27 cellular contexts compared by ENCODE assay signal in genomic region chr9:118533850-118534249, GRCh38.
"Had no signal": no experiment of that assay in that cellular context is flagged by ENCODE, and none has a peak within 500 bp of the region (broad histone marks: within the 10 kb centered on the region; RNA-seq: fewer than 3 reads in every experiment).

No MANE protein-coding gene starts in this region.

- H3K27me3 Mint-ChIP-seq: memory B cell; naive B cell; stimulated activated memory B cell treated with anti-CD40 and anti-IgM and Interleukin-4, amounts not matched to agents 10 μg/mL and 1 μg/mL and 100 μg/mL, for 72 hours; stimulated activated naive CD8-positive, alpha-beta T cell treated with anti-CD3 and anti-CD28 coated beads, Interleukin-15, Interleukin-2, amounts not matched to agents 100 ng/mL and 50 ng/mL, for 24 hours had no signal

- H3K9me3 ChIP-seq: colonic mucosa, esophagus muscularis mucosa, gastrocnemius medialis, prostate gland, right lobe of liver, spleen, tibial artery, upper lobe of left lung, uterus had no signal

- H3K9ac ChIP-seq: parathyroid adenoma had no signal

- H3K27ac Mint-ChIP-seq: immature natural killer cell; memory B cell; naive B cell; nephron; stimulated activated memory B cell treated with anti-CD40 and anti-IgM and Interleukin-4, amounts not matched to agents 10 μg/mL and 1 μg/mL and 100 μg/mL, for 72 hours; stimulated activated naive CD8-positive, alpha-beta T cell treated with anti-CD3 and anti-CD28 coated beads, Interleukin-15, Interleukin-2, amounts not matched to agents 100 ng/mL and 50 ng/mL, for 24 hours had no signal

- H2AFZ ChIP-seq: parathyroid adenoma had no signal

- H3K36me3 Mint-ChIP-seq: immature natural killer cell; memory B cell; naive B cell; stimulated activated memory B cell treated with anti-CD40 and anti-IgM and Interleukin-4, amounts not matched to agents 10 μg/mL and 1 μg/mL and 100 μg/mL, for 72 hours had no signal

- H3K4me1 Mint-ChIP-seq: immature natural killer cell, memory B cell, naive B cell, nephron had no signal

- DNase-seq: colonic mucosa; dorsolateral prefrontal cortex; effector CD8-positive, alpha-beta T cell; gastrocnemius medialis; glutamatergic neuron; immature natural killer cell; left colon; midbrain; naive B cell; occipital lobe; retina; right lobe of liver; spleen; stimulated activated CD4-positive, alpha-beta T cell treated with anti-CD3 and anti-CD28 coated beads, Interleukin-15, amount 100 ng/mL, for 24 hours; stimulated activated CD4-positive, alpha-beta T cell treated with anti-CD3 and anti-CD28 coated beads, Interleukin-1b, Interleukin-23, amount 100 ng/mL, for 48 hours; stimulated activated CD4-positive, alpha-beta T cell treated with anti-CD3 and anti-CD28 coated beads, Interleukin-4, amount 100 ng/mL, for 24 hours; tibial artery; upper lobe of left lung; uterus had no signal

- ATAC-seq: gastrocnemius medialis; left colon; right lobe of liver; stimulated activated memory B cell treated with anti-CD40 and anti-IgM and Interleukin-4, amounts not matched to agents 10 μg/mL and 1 μg/mL and 100 μg/mL, for 72 hours had no signal

- H3K9me3 Mint-ChIP-seq: memory B cell; nephron; stimulated activated memory B cell treated with anti-CD40 and anti-IgM and Interleukin-4, amounts not matched to agents 10 μg/mL and 1 μg/mL and 100 μg/mL, for 72 hours had no signal

- FAIRE-seq: keratinocyte had no signal

- H3K27me3 ChIP-seq: colonic mucosa, esophagus muscularis mucosa, gastrocnemius medialis, right lobe of liver, spleen, tibial artery, upper lobe of left lung, uterus had no signal

- H3K4me3 Mint-ChIP-seq: immature natural killer cell; memory B cell; naive B cell; nephron; stimulated activated memory B cell treated with anti-CD40 and anti-IgM and Interleukin-4, amounts not matched to agents 10 μg/mL and 1 μg/mL and 100 μg/mL, for 72 hours; stimulated activated naive CD8-positive, alpha-beta T cell treated with anti-CD3 and anti-CD28 coated beads, Interleukin-15, Interleukin-2, amounts not matched to agents 100 ng/mL and 50 ng/mL, for 24 hours had no signal

- H3K4me3 ChIP-seq: colonic mucosa, dorsolateral prefrontal cortex, esophagus muscularis mucosa, gastrocnemius medialis, prostate gland, right lobe of liver, spleen, tibial artery, upper lobe of left lung, uterus had no signal

- H3K27ac ChIP-seq: colonic mucosa, dorsolateral prefrontal cortex, esophagus muscularis mucosa, gastrocnemius medialis, parathyroid adenoma, prostate gland, right lobe of liver, spleen, tibial artery, upper lobe of left lung, uterus had no signal

- H3K4me1 ChIP-seq: colonic mucosa, gastrocnemius medialis, parathyroid adenoma, prostate gland, right lobe of liver, spleen, upper lobe of left lung, uterus had no signal

- H3K79me2 ChIP-seq: parathyroid adenoma had no signal

- H3K36me3 ChIP-seq: colonic mucosa, esophagus muscularis mucosa, gastrocnemius medialis, prostate gland, right lobe of liver, spleen, tibial artery, upper lobe of left lung, uterus had no signal
